ENCODE assay signal across 15 cellular contexts in genomic region chr6:52557389-52558265, GRCh38. TPM values are rescaled to one million over a fixed set of nuclear protein-coding genes. Genes with fewer than 3 reads are reported as not detected.
DNase-seq lines count a peak whose midpoint lies in the region; ATAC-seq and TF ChIP-seq lines count a peak whose summit lies in the region.
"Had no signal": no experiment of that assay in that cellular context is flagged by ENCODE, and none has a peak within 500 bp of the region (broad histone marks: within the 10 kb centered on the region; RNA-seq: fewer than 3 reads in every experiment).

No MANE protein-coding gene starts in this region.

- no peak overlapping the region for H3T11ph ChIP-seq in H9 (ENCODE audit: low read length)

- H2BK5ac ChIP-seq in H9 (ENCODE audit: insufficient read length, low read length): no peak overlapping the region

- no peak overlapping the region for H3K4ac ChIP-seq in H9 (ENCODE audit: low read depth, low read length)

- no peak overlapping the region for H2AFZ ChIP-seq in H9 (ENCODE audit: low read length)

- peak in 7 of 8 donors; percentile 9 to 53 (median 41) for ATAC-seq in heart right ventricle
- ATAC-seq in GM21786 (IDR thresholded peaks at IDR 0.05; ENCODE audit: unreplicated experiment): no peak

- no peak overlapping the region for H2BK12ac ChIP-seq in H9 (ENCODE audit: insufficient read length, low read depth, low read length)

- H3K27me3 ChIP-seq in H9 (ENCODE audit: insufficient read depth, low read length) (no peaks in the 10 kb centered on the region), heart right ventricle (no peaks in the 10 kb centered on the region), sigmoid colon (no peaks in the 10 kb centered on the region)
- H3K27me3 ChIP-seq: pancreas had no signal

- no peak overlapping the region for H3K9ac ChIP-seq in H9 (ENCODE audit: extremely low read depth, insufficient read length, low read length)

- H4K20me1 ChIP-seq in H9 (ENCODE audit: control insufficient read depth, insufficient read depth, insufficient read length): no peaks in the 10 kb centered on the region

- H3K27me3 Mint-ChIP-seq in H9 (ENCODE audit: low read depth): no peaks in the 10 kb centered on the region
- H3K27me3 Mint-ChIP-seq: activated CD4-positive, alpha-beta memory T cell treated with anti-CD3 and anti-CD28 coated beads for 36 hours had no signal

- no peaks in the 10 kb centered on the region for H3K9me3 ChIP-seq in H9 (ENCODE audit: control insufficient read depth, low read depth, low read length)
- H3K9me3 ChIP-seq in heart right ventricle: no peaks in the 10 kb centered on the region
- no peaks in the 10 kb centered on the region for H3K9me3 ChIP-seq in sigmoid colon
- H3K9me3 ChIP-seq: pancreas had no signal

- H2BK20ac ChIP-seq in H9 (ENCODE audit: low read depth, low read length, poor library complexity, severe bottlenecking): no peak overlapping the region

- H3K27ac ChIP-seq in H9 (ENCODE audit: insufficient read length, low read depth, low read length) (no peak overlapping the region), heart right ventricle (peak overlapping the region in 8 of 10 donors; percentile 2 to 61 (median 34)), sigmoid colon (peak overlapping the region; percentile 58 to 76 (median 69))
- H3K27ac ChIP-seq: pancreas had no signal

- no peak for TF ChIP-seq POLR2A in sigmoid colon (IDR thresholded peaks at IDR 0.05)

- no peak overlapping the region for H3K56ac ChIP-seq in H9 (ENCODE audit: insufficient read length, low read depth, low read length)

- peak overlapping the region; percentile 45 to 82 (median 56); a peak in 5 of 7 replicates for H3K27ac Mint-ChIP-seq in H9
- H3K27ac Mint-ChIP-seq: activated CD4-positive, alpha-beta memory T cell treated with anti-CD3 and anti-CD28 coated beads for 36 hours had no signal

- no peaks in the 10 kb centered on the region for H3K36me3 ChIP-seq in heart right ventricle
- no peaks in the 10 kb centered on the region for H3K36me3 ChIP-seq in sigmoid colon
- H3K36me3 ChIP-seq: pancreas had no signal

- no peak overlapping the region for H3K4me2 ChIP-seq in H9 (ENCODE audit: insufficient read depth, insufficient read length, low read length)

- H3K4me1 ChIP-seq in H9 (ENCODE audit: insufficient read depth, low read length) (peaks cover 4% of the 10 kb centered on the region; the same call in 1 of the 2 replicates), heart right ventricle (peaks cover 2 to 62% (median 35%) of the 10 kb centered on the region in 9 donors), sigmoid colon (peaks cover 0 to 66% (median 58%) of the 10 kb centered on the region in 4 donors)

- TF ChIP-seq EP300 in sigmoid colon (IDR thresholded peaks at IDR 0.05): no peak

- TF ChIP-seq CTCF in H9 (conservative IDR thresholded peaks at IDR 0.05) (no peak), heart right ventricle (IDR thresholded peaks at IDR 0.05) (no peak), sigmoid colon (IDR thresholded peaks at IDR 0.05) (no peak)

- no peak overlapping the region for H2AK5ac ChIP-seq in H9 (ENCODE audit: insufficient read length, low read length)

- H3K23me2 ChIP-seq in H9 (ENCODE audit: insufficient read length, low read depth, low read length, poor library complexity, severe bottlenecking): no peaks in the 10 kb centered on the region

- H3K9me3 Mint-ChIP-seq in H9: no peaks in the 10 kb centered on the region
- H3K9me3 Mint-ChIP-seq: activated CD4-positive, alpha-beta memory T cell treated with anti-CD3 and anti-CD28 coated beads for 36 hours had no signal

- H3K23ac ChIP-seq in H9 (ENCODE audit: insufficient read length, low read depth, low read length): no peak overlapping the region

- H4K5ac ChIP-seq in H9 (ENCODE audit: insufficient read length, low read depth, low read length): no peak overlapping the region

- no peaks in the 10 kb centered on the region for H3K79me1 ChIP-seq in H9 (ENCODE audit: insufficient read depth, low read depth, low read length, poor library complexity, severe bottlenecking)

- no peak overlapping the region for H3K18ac ChIP-seq in H9 (ENCODE audit: insufficient read length, low read depth, low read length)

- intact Hi-C loops in heart right ventricle (cut with DNase I): no loop called here
- intact Hi-C loops in sigmoid colon (cut with DNase I): no loop called here

- no peaks in the 10 kb centered on the region for H3K36me3 Mint-ChIP-seq in H9 (ENCODE audit: insufficient read depth in 1 of 3, low read depth in 3 of 3)
- H3K36me3 Mint-ChIP-seq: activated CD4-positive, alpha-beta memory T cell treated with anti-CD3 and anti-CD28 coated beads for 36 hours had no signal

- H4K91ac ChIP-seq in H9 (ENCODE audit: insufficient read length, low read depth, low read length): no peak overlapping the region

- peaks cover 2% of the 10 kb centered on the region; the same call in 1 of the 2 replicates for H3K79me2 ChIP-seq in H9 (ENCODE audit: insufficient read depth, low read length)

- peaks cover 32 to 41% of the 10 kb centered on the region in 2 experiments for H3K4me1 Mint-ChIP-seq in H9

- DNase-seq in H9: peak; percentile 42
- DNase-seq in RPMI7951 (ENCODE audit: low read depth): peak; percentile 41
- DNase-seq in heart right ventricle: no peak
- no peak for DNase-seq in sigmoid colon
- no peak for DNase-seq in AML-193 (lab: John Stamatoyannopoulos, UW)
- DNase-seq in SKM-1 treated with dmso at 0.1 percent for 144 hours (lab: John Stamatoyannopoulos, UW; ENCODE audit: unreplicated experiment): no peak
- DNase-seq in hepatic stellate cell (ENCODE audit: low spot score): no peak
- DNase-seq: activated CD4-positive, alpha-beta memory T cell treated with anti-CD3 and anti-CD28 coated beads for 36 hours; DMS153; NCI-H1105 treated with DMSO at 0.1 percent for 48 hours; NCI-H226; pancreas; stimulated activated CD8-positive, alpha-beta memory T cell treated with anti-CD3 and anti-CD28 coated beads, Interleukin-4, amount 100 ng/mL, for 48 hours; T-helper 2 cell had no signal

- H3K14ac ChIP-seq in H9 (ENCODE audit: insufficient read depth, low read length): no peak overlapping the region

- no peak overlapping the region for H2BK120ac ChIP-seq in H9 (ENCODE audit: low read depth, low read length, poor library complexity, severe bottlenecking)

- no peak overlapping the region for H2BK15ac ChIP-seq in H9 (ENCODE audit: low read depth, low read length)

- no peak overlapping the region for H3K4me3 Mint-ChIP-seq in H9
- H3K4me3 Mint-ChIP-seq: activated CD4-positive, alpha-beta memory T cell treated with anti-CD3 and anti-CD28 coated beads for 36 hours had no signal

- H4K8ac ChIP-seq in H9 (replicated peaks; ENCODE audit: insufficient read length, low read depth, low read length): no peak overlapping the region

- H3K4me3 ChIP-seq in heart right ventricle (no peak overlapping the region), sigmoid colon (no peak overlapping the region)
- H3K4me3 ChIP-seq: pancreas had no signal

- no CpG with 5 or more reads among the region's 11 CpGs for WGBS in H9 (ENCODE audit: extremely low coverage, insufficient read length, low lambda C conversion rate)
- WGBS in heart right ventricle, 2 donors: 52 to 59% methylated on average over 11 of the region's 11 CpGs
- WGBS in sigmoid colon, 2 donors: 71 to 83% methylated on average over 11 of the region's 11 CpGs

RNA-seq across cellular contexts. Expression of gene TRAM2, which starts 19.2 kb away (rescaled TPM):
- total RNA-seq in H9 (2021) (20.5 and 21.2 TPM in 2 replicates), heart right ventricle (10 to 100 TPM in 7 of 10 donors, 1 to 10 TPM in 3; 7.9 to 17.3 (median 11.0) TPM), sigmoid colon (10 to 100 TPM in 3 of 4 donors, 1 to 10 TPM in 1; 9.6 to 15.0 (median 12.4) TPM)
- total RNA-seq in RPMI7951 (2014; rRNA removed; shearing (Covaris generic)): 56.2 and 58.0 TPM in 2 replicates
- polyA plus RNA-seq in heart right ventricle (1 to 10 TPM; 5.0 to 7.2 TPM), sigmoid colon (10 to 100 TPM in 1 of 3 donors, 1 to 10 TPM in 2; 1.8 to 13.3 (median 3.6) TPM)

Comparison
In these comparisons a context has a peak if more than half of its experiments do, and no peak if none do; other contexts are left out.
1. DNase-seq: peak in H9 (single experiment) and RPMI7951 (single experiment); none in heart right ventricle (0 of 2), sigmoid colon (single experiment), AML-193 (0 of 2), SKM-1 treated with dmso at 0.1 percent for 144 hours (single experiment) and hepatic stellate cell (single experiment).